15 cellular contexts compared by ENCODE assay signal in genomic region chr9:93475856-93476255, GRCh38.
"Had no signal": no experiment of that assay in that cellular context is flagged by ENCODE, and none has a peak within 500 bp of the region (broad histone marks: within the 10 kb centered on the region; RNA-seq: fewer than 3 reads in every experiment).

No MANE protein-coding gene starts in this region.

- H3K9me3 ChIP-seq: pancreas, thoracic aorta, uterus had no signal

- H3K36me3 ChIP-seq: thoracic aorta, uterus had no signal

- ATAC-seq: left ventricle myocardium superior; pancreas; stimulated activated naive CD8-positive, alpha-beta T cell treated with anti-CD3 and anti-CD28 coated beads, Interleukin-15, amount 100 ng/mL, for 72 hours; T-helper 17 cell had no signal

- H3K27ac Mint-ChIP-seq: T-helper 17 cell had no signal

- H3K27me3 Mint-ChIP-seq: stimulated activated naive CD8-positive, alpha-beta T cell treated with anti-CD3 and anti-CD28 coated beads, Interleukin-15, amount 100 ng/mL, for 72 hours; T-helper 17 cell had no signal

- H3K4me1 ChIP-seq: uterus had no signal

- H3K4me3 ChIP-seq: pancreas, thoracic aorta, uterus had no signal

- H3K9me3 Mint-ChIP-seq: activated T-helper 1 cell treated with anti-CD3 and anti-CD28 coated beads, Interleukin-12 subunit alpha, Interleukin-12 subunit beta, Interleukin-2, Interleukin-4 antibody, amounts not matched to agents 30 ng/mL and 10 ng/mL and 1 ng/mL, durations not matched to agents 14 hours and 24 hours and 36 hours; neural crest cell; stimulated activated naive CD8-positive, alpha-beta T cell treated with anti-CD3 and anti-CD28 coated beads, Interleukin-15, amount 100 ng/mL, for 72 hours had no signal

- DNase-seq: activated CD4-positive, alpha-beta T cell treated with anti-CD3 and anti-CD28 coated beads, Interleukin-2, amount 50 U/mL, for 1 hour; activated CD4-positive, CD25-positive, alpha-beta regulatory T cell; activated naive CD4-positive, alpha-beta T cell treated with anti-CD3 and anti-CD28 coated beads, Interleukin-2, amount 50 U/mL, for 16 hours; brain microvascular endothelial cell; left ventricle myocardium superior; mesendoderm; pancreas; stimulated activated CD4-positive, alpha-beta T cell treated with anti-CD3 and anti-CD28 coated beads, Interleukin-4, amount 100 ng/mL, for 1 hour; stimulated activated CD8-positive, alpha-beta memory T cell treated with anti-CD3 and anti-CD28 coated beads, Interleukin-4, amount 100 ng/mL, for 48 hours; stimulated activated naive CD8-positive, alpha-beta T cell treated with anti-CD3 and anti-CD28 coated beads, Interleukin-15, amount 100 ng/mL, for 72 hours; T-helper 17 cell; uterus had no signal

- H3K4me3 Mint-ChIP-seq: activated T-helper 1 cell treated with anti-CD3 and anti-CD28 coated beads, Interleukin-12 subunit alpha, Interleukin-12 subunit beta, Interleukin-2, Interleukin-4 antibody, amounts not matched to agents 30 ng/mL and 10 ng/mL and 1 ng/mL, durations not matched to agents 14 hours and 24 hours and 36 hours; neural crest cell had no signal

- H3K27ac ChIP-seq: brain microvascular endothelial cell, pancreas, thoracic aorta, uterus had no signal

- H3K27me3 ChIP-seq: brain microvascular endothelial cell, pancreas, uterus had no signal
